ENCODE assay signal across 32 cellular contexts in genomic region chr10:87641065-87641464, GRCh38.
"Had no signal": no experiment of that assay in that cellular context is flagged by ENCODE, and none has a peak within 500 bp of the region (broad histone marks: within the 10 kb centered on the region; RNA-seq: fewer than 3 reads in every experiment).

No MANE protein-coding gene starts in this region.

- ATAC-seq: Panc1, Right ventricle myocardium inferior, SK-N-SH treated with all-trans-retinoic acid at 6 μM for 48 hours, T-cell had no signal

- H3K27ac ChIP-seq: KMS-11, PC-9, RWPE1, SJCRH30, SK-N-MC had no signal

- H3K27me3 ChIP-seq: SJCRH30 had no signal

- H3K36me3 ChIP-seq: SJCRH30 had no signal

- H3K4me1 ChIP-seq: SJCRH30 had no signal

- H3K9ac ChIP-seq: KMS-11 had no signal

- DNase-seq: Karpas-422, NCI-H1048, NCI-H1092 treated with DMSO at 0.1 percent for 48 hours, NCI-H1105 treated with DMSO at 0.1 percent for 48 hours, NCI-H1417, NCI-H1436, NCI-H146, NCI-H1694, NCI-H187, NCI-H1930, NCI-H2029 treated with DMSO at 0.1 percent for 48 hours, NCI-H2081 treated with DMSO at 0.1 percent for 48 hours, NCI-H2107, NCI-H2171, NCI-H226, NCI-H446 treated with DMSO at 0.1 percent for 48 hours, NCI-H510A, NCI-H524, NCI-H526 treated with DMSO at 0.1 percent for 48 hours, NCI-H774, PC-9, SHP77, SIG-M5, SJCRH30, T-cell had no signal

- H3K4me3 ChIP-seq: PC-9, SJCRH30, SK-N-MC had no signal

- FAIRE-seq: RCC 7860 had no signal

- H3K4me2 ChIP-seq: KMS-11, PC-9 had no signal

- H3K9me3 ChIP-seq: SJCRH30 had no signal

- H2AFZ ChIP-seq: PC-9 had no signal
